ENCODE assay signal across 8 cellular contexts in the genomic region with DNA sequence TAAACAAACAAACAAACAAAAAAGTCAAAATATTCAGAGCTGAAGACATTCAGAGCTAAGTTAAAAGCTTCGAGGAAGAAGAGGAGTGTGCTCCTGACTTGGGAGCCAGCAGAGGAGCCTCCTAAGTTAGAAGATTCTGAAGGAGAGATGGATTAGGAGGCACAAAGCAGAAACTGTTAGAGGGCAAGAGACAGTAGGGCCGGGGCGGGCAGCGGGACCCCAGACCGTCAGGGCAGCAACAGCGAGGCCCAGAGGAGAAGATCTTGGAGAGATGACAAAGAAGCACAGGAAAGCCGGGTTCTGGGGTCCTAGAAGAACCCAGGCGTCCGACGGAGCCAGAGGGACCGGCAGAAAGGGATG. TPM values are rescaled to one million over a fixed set of nuclear protein-coding genes. Genes with fewer than 3 reads are reported as not detected.
DNase-seq lines count a peak whose midpoint lies in the region; ATAC-seq and TF ChIP-seq lines count a peak whose summit lies in the region.

No MANE protein-coding gene starts in this region.

- no peak overlapping the region for H2BK5ac ChIP-seq in H9 (ENCODE audit: insufficient read length, low read length)

- H3K23me2 ChIP-seq in H9 (ENCODE audit: insufficient read length, low read depth, low read length, poor library complexity, severe bottlenecking) = peaks cover 8% of the 10 kb centered on the region

- H3K56ac ChIP-seq in H9 (ENCODE audit: insufficient read length, low read depth, low read length) = no peak overlapping the region

- H3K9me3 ChIP-seq in H9 (ENCODE audit: control insufficient read depth, low read depth, low read length) (no peaks in the 10 kb centered on the region), skeletal muscle satellite cell (replicated peaks; ENCODE audit: low read length) (no peaks in the 10 kb centered on the region)

- H4K91ac ChIP-seq in H9 (ENCODE audit: insufficient read length, low read depth, low read length) = no peak overlapping the region

- no peaks in the 10 kb centered on the region for H3K4me1 ChIP-seq in H9 (ENCODE audit: insufficient read depth, low read length)
- peaks cover 6% of the 10 kb centered on the region for H3K4me1 ChIP-seq in skeletal muscle satellite cell (ENCODE audit: control insufficient read depth, insufficient read depth, low read length)

- H2BK12ac ChIP-seq in H9 (ENCODE audit: insufficient read length, low read depth, low read length) = no peak overlapping the region

- no peak overlapping the region; a peak in 2 of 7 replicates for H3K27ac Mint-ChIP-seq in H9
- H3K27ac Mint-ChIP-seq in activated CD8-positive, alpha-beta T cell treated with anti-CD3 and anti-CD28 coated beads, Interleukin-2, amount 10 ng/mL, durations not matched to agents 7 days and 5 days = no peak overlapping the region

- H2AFZ ChIP-seq in H9 (ENCODE audit: low read length) = no peak overlapping the region

- intact Hi-C loops in left ventricle myocardium superior (cut with micrococcal nuclease) = no loop called here

- ATAC-seq in activated CD8-positive, alpha-beta T cell treated with anti-CD3 and anti-CD28 coated beads, Interleukin-2, amount 10 ng/mL, durations not matched to agents 7 days and 5 days = no peak
- ATAC-seq in left ventricle myocardium superior (peak; percentile 41), GM21367 (IDR thresholded peaks at IDR 0.05; ENCODE audit: unreplicated experiment) (no peak), GM21526 (IDR thresholded peaks at IDR 0.05; ENCODE audit: low FRiP score, unreplicated experiment) (no peak)

- peaks cover 7 to 50% of the 10 kb centered on the region in 2 experiments; a peak in 4 of 5 replicates for H3K9me3 Mint-ChIP-seq in H9
- no peaks in the 10 kb centered on the region for H3K9me3 Mint-ChIP-seq in activated CD8-positive, alpha-beta T cell treated with anti-CD3 and anti-CD28 coated beads, Interleukin-2, amount 10 ng/mL, durations not matched to agents 7 days and 5 days (ENCODE audit: insufficient read depth)

- H3K4me1 Mint-ChIP-seq in H9 = peaks cover 6 to 15% of the 10 kb centered on the region in 2 experiments; a peak in 3 of 4 replicates
- H3K4me1 Mint-ChIP-seq in activated CD8-positive, alpha-beta T cell treated with anti-CD3 and anti-CD28 coated beads, Interleukin-2, amount 10 ng/mL, durations not matched to agents 7 days and 5 days (ENCODE audit: low read depth) = peaks cover 4% of the 10 kb centered on the region

- no peak overlapping the region for H4K8ac ChIP-seq in H9 (replicated peaks; ENCODE audit: insufficient read length, low read depth, low read length)

- no peak overlapping the region for H3K27ac ChIP-seq in H9 (ENCODE audit: insufficient read length, low read depth, low read length)

- H3K27me3 ChIP-seq in H9 (ENCODE audit: insufficient read depth, low read length) (no peaks in the 10 kb centered on the region), skeletal muscle satellite cell (ENCODE audit: control insufficient read depth, insufficient read depth, low read length) (no peaks in the 10 kb centered on the region)

- no peak overlapping the region for H4K5ac ChIP-seq in H9 (ENCODE audit: insufficient read length, low read depth, low read length)

- H3K4me2 ChIP-seq in H9 (ENCODE audit: insufficient read depth, insufficient read length, low read length) (peak overlapping the region; percentile 43), skeletal muscle satellite cell (ENCODE audit: low read length) (peak overlapping the region; percentile 86)

- H3K27me3 Mint-ChIP-seq in H9 (ENCODE audit: low read depth) = peaks cover 32% of the 10 kb centered on the region
- H3K27me3 Mint-ChIP-seq in activated CD8-positive, alpha-beta T cell treated with anti-CD3 and anti-CD28 coated beads, Interleukin-2, amount 10 ng/mL, durations not matched to agents 7 days and 5 days (ENCODE audit: low read depth) = peaks cover 13% of the 10 kb centered on the region

- no CpG with 5 or more reads among the region's 11 CpGs for WGBS in H9 (ENCODE audit: extremely low coverage, insufficient read length, low lambda C conversion rate)

- no peak overlapping the region for H2BK20ac ChIP-seq in H9 (ENCODE audit: low read depth, low read length, poor library complexity, severe bottlenecking)

- CTCF ChIA-PET in activated CD8-positive, alpha-beta T cell treated with anti-CD3 and anti-CD28 coated beads, Interleukin-2, amount 10 ng/mL, durations not matched to agents 7 days and 5 days (lab: Charles Lee) = no interaction called here

- POLR2A ChIA-PET in activated CD8-positive, alpha-beta T cell treated with anti-CD3 and anti-CD28 coated beads, Interleukin-2, amount 10 ng/mL, durations not matched to agents 7 days and 5 days (lab: Charles Lee) = no interaction called here

- DNase-seq in H9 (no peak), left ventricle myocardium superior (no peak), GF-D8 (lab: John Stamatoyannopoulos, UW) (no peak), GM20000 (ENCODE audit: low spot score) (no peak)
- no peak for DNase-seq in activated CD8-positive, alpha-beta T cell treated with anti-CD3 and anti-CD28 coated beads, Interleukin-2, amount 10 ng/mL, durations not matched to agents 7 days and 5 days

- H4K20me1 ChIP-seq in H9 (ENCODE audit: control insufficient read depth, insufficient read depth, insufficient read length) = no peaks in the 10 kb centered on the region

- no peak overlapping the region for H3K4ac ChIP-seq in H9 (ENCODE audit: low read depth, low read length)

- no peaks in the 10 kb centered on the region; a peak in 2 of 7 replicates for H3K36me3 Mint-ChIP-seq in H9 (ENCODE audit: insufficient read depth in 1 of 3, low read depth in 3 of 3)
- H3K36me3 Mint-ChIP-seq in activated CD8-positive, alpha-beta T cell treated with anti-CD3 and anti-CD28 coated beads, Interleukin-2, amount 10 ng/mL, durations not matched to agents 7 days and 5 days (ENCODE audit: low read depth) = no peaks in the 10 kb centered on the region

- TF ChIP-seq CTCF in H9 (conservative IDR thresholded peaks at IDR 0.05) (no peak), GM20000 (IDR thresholded peaks at IDR 0.05; ENCODE audit: extremely low read depth, missing control alignments) (no peak)

- H3K79me2 ChIP-seq in H9 (ENCODE audit: insufficient read depth, low read length) = no peaks in the 10 kb centered on the region

- no peak overlapping the region for H2BK15ac ChIP-seq in H9 (ENCODE audit: low read depth, low read length)

- H3K9ac ChIP-seq in H9 (ENCODE audit: extremely low read depth, insufficient read length, low read length) (no peak overlapping the region), skeletal muscle satellite cell (ENCODE audit: low read depth, low read length) (peak overlapping the region; percentile 65)

- H3K4me3 Mint-ChIP-seq in H9 = peak overlapping the region; percentile 75 to 86
- peak overlapping the region; percentile 66 for H3K4me3 Mint-ChIP-seq in activated CD8-positive, alpha-beta T cell treated with anti-CD3 and anti-CD28 coated beads, Interleukin-2, amount 10 ng/mL, durations not matched to agents 7 days and 5 days

- H3K23ac ChIP-seq in H9 (ENCODE audit: insufficient read length, low read depth, low read length) = no peak overlapping the region

- no peak overlapping the region for H2BK120ac ChIP-seq in H9 (ENCODE audit: low read depth, low read length, poor library complexity, severe bottlenecking)

- H2AK5ac ChIP-seq in H9 (ENCODE audit: insufficient read length, low read length) = no peak overlapping the region

- H3K79me1 ChIP-seq in H9 (ENCODE audit: insufficient read depth, low read depth, low read length, poor library complexity, severe bottlenecking) = no peaks in the 10 kb centered on the region

- H3K36me3 ChIP-seq in skeletal muscle satellite cell (ENCODE audit: insufficient read depth, low read length) = no peaks in the 10 kb centered on the region

- H3K18ac ChIP-seq in H9 (ENCODE audit: insufficient read length, low read depth, low read length) = no peak overlapping the region

- no peak overlapping the region for H3T11ph ChIP-seq in H9 (ENCODE audit: low read length)

- H3K14ac ChIP-seq in H9 (ENCODE audit: insufficient read depth, low read length) = 0 out of 2 replicates have a peak overlapping the region, but pooled peaks have one; percentile 63

- peak overlapping the region; percentile 75 for H3K4me3 ChIP-seq in skeletal muscle satellite cell (ENCODE audit: low read length)

RNA-seq across cellular contexts. Expression of gene KLHL13, which starts 0.7 kb away (rescaled TPM):
- total RNA-seq in H9 (2021) = 4.0 and 4.1 TPM in 2 replicates
- under 1 TPM in 1 of 2 experiments, not detected in 1; 0.08 TPM for total RNA-seq in activated CD8-positive, alpha-beta T cell treated with anti-CD3 and anti-CD28 coated beads, Interleukin-2, amount 10 ng/mL, durations not matched to agents 7 days and 5 days
- total RNA-seq in left ventricle myocardium superior = 5.7 TPM
- 2.3 and 3.3 TPM in 2 replicates for total RNA-seq in skeletal muscle satellite cell (2012; rRNA removed)
